ENCODE assay signal across 1 cellular context in the genomic region with DNA sequence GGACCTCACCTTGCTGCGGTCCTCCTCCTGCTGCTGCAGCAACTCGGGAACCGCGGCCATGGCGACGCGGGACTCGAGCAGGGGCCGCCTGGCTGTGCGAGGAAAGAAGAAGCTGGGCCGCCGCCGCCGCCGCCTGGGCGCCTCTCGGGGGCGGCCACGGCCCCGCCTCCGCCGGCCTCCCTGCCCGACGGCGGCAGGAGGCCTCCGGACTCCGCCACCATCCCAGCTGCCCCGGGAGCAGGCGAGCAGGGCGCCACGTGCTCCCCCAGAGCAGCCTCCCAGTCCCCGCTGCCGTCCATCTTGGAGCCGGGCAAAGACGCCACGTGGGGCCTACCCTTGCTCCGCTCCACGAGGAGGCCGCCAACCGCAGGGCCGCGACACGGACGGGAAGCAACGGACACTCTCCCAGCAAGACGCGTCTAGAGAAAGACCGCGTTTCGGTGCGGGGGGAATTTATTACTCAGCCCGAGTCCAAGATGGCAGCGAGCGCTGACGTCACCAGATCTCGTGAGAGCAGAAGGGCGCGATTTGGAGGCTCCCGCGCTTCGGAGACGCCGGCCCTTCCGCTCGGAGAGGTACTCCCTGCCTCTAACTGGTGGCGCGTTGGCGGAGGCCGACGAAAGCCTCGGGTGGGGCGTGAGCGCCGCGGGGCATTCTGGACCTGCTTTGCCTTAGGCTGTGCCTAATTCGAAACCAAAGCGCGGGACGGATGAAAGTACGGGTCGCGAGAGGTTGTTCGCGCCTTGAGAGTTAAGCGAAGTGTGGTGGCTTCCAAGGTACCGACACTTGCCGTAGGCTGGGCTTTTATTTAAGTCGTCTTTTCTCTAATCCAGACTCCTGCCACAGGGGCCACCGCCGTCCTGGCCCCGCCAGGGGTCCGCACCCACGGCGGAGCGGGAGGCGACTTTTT.
TF ChIP-seq lines count a peak whose summit lies in the region.

A gene with protein sequence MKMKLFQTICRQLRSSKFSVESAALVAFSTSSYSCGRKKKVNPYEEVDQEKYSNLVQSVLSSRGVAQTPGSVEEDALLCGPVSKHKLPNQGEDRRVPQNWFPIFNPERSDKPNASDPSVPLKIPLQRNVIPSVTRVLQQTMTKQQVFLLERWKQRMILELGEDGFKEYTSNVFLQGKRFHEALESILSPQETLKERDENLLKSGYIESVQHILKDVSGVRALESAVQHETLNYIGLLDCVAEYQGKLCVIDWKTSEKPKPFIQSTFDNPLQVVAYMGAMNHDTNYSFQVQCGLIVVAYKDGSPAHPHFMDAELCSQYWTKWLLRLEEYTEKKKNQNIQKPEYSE (plus strand): TSS at position 653 of the 910 bp plus-strand sequence. CDS start 842 bp downstream, outside the sequence.
A gene (minus strand): TSS at position 429 of the 910 bp plus-strand sequence. CDS start 369 bp downstream, at position 60.

TF ChIP-seq in HepG2, 621 proteins besides CTCF, POLR2A, EP300 and RAD21 (continued from another document and continues in another):
- TF ChIP-seq, protein P1, sequence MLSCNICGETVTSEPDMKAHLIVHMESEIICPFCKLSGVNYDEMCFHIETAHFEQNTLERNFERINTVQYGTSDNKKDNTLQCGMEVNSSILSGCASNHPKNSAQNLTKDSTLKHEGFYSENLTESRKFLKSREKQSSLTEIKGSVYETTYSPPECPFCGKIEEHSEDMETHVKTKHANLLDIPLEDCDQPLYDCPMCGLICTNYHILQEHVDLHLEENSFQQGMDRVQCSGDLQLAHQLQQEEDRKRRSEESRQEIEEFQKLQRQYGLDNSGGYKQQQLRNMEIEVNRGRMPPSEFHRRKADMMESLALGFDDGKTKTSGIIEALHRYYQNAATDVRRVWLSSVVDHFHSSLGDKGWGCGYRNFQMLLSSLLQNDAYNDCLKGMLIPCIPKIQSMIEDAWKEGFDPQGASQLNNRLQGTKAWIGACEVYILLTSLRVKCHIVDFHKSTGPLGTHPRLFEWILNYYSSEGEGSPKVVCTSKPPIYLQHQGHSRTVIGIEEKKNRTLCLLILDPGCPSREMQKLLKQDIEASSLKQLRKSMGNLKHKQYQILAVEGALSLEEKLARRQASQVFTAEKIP (CRISPR knock-in tag; IDR thresholded peaks at IDR 0.05; ENCODE audit: borderline replicate concordance): 0 out of 2 replicates have a peak, but pooled peaks have one; percentile 12
- peak; percentile 94; the same call in 1 of the 2 replicates for TF ChIP-seq ZNF10 (CRISPR knock-in tag; IDR thresholded peaks at IDR 0.05; ENCODE audit: borderline replicate concordance, low read depth)
- TF ChIP-seq, protein P2, sequence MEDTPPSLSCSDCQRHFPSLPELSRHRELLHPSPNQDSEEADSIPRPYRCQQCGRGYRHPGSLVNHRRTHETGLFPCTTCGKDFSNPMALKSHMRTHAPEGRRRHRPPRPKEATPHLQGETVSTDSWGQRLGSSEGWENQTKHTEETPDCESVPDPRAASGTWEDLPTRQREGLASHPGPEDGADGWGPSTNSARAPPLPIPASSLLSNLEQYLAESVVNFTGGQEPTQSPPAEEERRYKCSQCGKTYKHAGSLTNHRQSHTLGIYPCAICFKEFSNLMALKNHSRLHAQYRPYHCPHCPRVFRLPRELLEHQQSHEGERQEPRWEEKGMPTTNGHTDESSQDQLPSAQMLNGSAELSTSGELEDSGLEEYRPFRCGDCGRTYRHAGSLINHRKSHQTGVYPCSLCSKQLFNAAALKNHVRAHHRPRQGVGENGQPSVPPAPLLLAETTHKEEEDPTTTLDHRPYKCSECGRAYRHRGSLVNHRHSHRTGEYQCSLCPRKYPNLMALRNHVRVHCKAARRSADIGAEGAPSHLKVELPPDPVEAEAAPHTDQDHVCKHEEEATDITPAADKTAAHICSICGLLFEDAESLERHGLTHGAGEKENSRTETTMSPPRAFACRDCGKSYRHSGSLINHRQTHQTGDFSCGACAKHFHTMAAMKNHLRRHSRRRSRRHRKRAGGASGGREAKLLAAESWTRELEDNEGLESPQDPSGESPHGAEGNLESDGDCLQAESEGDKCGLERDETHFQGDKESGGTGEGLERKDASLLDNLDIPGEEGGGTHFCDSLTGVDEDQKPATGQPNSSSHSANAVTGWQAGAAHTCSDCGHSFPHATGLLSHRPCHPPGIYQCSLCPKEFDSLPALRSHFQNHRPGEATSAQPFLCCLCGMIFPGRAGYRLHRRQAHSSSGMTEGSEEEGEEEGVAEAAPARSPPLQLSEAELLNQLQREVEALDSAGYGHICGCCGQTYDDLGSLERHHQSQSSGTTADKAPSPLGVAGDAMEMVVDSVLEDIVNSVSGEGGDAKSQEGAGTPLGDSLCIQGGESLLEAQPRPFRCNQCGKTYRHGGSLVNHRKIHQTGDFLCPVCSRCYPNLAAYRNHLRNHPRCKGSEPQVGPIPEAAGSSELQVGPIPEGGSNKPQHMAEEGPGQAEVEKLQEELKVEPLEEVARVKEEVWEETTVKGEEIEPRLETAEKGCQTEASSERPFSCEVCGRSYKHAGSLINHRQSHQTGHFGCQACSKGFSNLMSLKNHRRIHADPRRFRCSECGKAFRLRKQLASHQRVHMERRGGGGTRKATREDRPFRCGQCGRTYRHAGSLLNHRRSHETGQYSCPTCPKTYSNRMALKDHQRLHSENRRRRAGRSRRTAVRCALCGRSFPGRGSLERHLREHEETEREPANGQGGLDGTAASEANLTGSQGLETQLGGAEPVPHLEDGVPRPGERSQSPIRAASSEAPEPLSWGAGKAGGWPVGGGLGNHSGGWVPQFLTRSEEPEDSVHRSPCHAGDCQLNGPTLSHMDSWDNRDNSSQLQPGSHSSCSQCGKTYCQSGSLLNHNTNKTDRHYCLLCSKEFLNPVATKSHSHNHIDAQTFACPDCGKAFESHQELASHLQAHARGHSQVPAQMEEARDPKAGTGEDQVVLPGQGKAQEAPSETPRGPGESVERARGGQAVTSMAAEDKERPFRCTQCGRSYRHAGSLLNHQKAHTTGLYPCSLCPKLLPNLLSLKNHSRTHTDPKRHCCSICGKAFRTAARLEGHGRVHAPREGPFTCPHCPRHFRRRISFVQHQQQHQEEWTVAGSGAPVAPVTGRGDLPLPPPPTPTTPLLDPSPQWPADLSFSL (CRISPR knock-in tag; IDR thresholded peaks at IDR 0.05): 0 out of 2 replicates have a peak, but pooled peaks have one; percentile 12
- no peak; the same call in 1 of the 2 replicates for TF ChIP-seq ZNF34 (CRISPR knock-in tag; IDR thresholded peaks at IDR 0.05; ENCODE audit: borderline replicate concordance)
- TF ChIP-seq, protein P3, sequence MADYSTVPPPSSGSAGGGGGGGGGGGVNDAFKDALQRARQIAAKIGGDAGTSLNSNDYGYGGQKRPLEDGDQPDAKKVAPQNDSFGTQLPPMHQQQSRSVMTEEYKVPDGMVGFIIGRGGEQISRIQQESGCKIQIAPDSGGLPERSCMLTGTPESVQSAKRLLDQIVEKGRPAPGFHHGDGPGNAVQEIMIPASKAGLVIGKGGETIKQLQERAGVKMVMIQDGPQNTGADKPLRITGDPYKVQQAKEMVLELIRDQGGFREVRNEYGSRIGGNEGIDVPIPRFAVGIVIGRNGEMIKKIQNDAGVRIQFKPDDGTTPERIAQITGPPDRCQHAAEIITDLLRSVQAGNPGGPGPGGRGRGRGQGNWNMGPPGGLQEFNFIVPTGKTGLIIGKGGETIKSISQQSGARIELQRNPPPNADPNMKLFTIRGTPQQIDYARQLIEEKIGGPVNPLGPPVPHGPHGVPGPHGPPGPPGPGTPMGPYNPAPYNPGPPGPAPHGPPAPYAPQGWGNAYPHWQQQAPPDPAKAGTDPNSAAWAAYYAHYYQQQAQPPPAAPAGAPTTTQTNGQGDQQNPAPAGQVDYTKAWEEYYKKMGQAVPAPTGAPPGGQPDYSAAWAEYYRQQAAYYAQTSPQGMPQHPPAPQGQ (CRISPR knock-in tag; IDR thresholded peaks at IDR 0.05; ENCODE audit: borderline replicate concordance): peak; percentile 64; the same call in 1 of the 2 replicates
- TF ChIP-seq, protein P4, sequence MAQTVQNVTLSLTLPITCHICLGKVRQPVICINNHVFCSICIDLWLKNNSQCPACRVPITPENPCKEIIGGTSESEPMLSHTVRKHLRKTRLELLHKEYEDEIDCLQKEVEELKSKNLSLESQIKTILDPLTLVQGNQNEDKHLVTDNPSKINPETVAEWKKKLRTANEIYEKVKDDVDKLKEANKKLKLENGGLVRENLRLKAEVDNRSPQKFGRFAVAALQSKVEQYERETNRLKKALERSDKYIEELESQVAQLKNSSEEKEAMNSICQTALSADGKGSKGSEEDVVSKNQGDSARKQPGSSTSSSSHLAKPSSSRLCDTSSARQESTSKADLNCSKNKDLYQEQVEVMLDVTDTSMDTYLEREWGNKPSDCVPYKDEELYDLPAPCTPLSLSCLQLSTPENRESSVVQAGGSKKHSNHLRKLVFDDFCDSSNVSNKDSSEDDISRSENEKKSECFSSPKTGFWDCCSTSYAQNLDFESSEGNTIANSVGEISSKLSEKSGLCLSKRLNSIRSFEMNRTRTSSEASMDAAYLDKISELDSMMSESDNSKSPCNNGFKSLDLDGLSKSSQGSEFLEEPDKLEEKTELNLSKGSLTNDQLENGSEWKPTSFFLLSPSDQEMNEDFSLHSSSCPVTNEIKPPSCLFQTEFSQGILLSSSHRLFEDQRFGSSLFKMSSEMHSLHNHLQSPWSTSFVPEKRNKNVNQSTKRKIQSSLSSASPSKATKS (CRISPR knock-in tag; IDR thresholded peaks at IDR 0.05): peak; percentile 95
- peak; percentile 83; the same call in 1 of the 2 replicates for TF ChIP-seq ZNF543 (CRISPR knock-in tag; IDR thresholded peaks at IDR 0.05)
- peak; percentile 90 for TF ChIP-seq NRL (CRISPR knock-in tag; IDR thresholded peaks at IDR 0.05; ENCODE audit: borderline replicate concordance)
- TF ChIP-seq, protein P5, sequence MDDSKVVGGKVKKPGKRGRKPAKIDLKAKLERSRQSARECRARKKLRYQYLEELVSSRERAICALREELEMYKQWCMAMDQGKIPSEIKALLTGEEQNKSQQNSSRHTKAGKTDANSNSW (CRISPR knock-in tag; IDR thresholded peaks at IDR 0.05; ENCODE audit: borderline replicate concordance): peak; percentile 98
- TF ChIP-seq, protein P6, sequence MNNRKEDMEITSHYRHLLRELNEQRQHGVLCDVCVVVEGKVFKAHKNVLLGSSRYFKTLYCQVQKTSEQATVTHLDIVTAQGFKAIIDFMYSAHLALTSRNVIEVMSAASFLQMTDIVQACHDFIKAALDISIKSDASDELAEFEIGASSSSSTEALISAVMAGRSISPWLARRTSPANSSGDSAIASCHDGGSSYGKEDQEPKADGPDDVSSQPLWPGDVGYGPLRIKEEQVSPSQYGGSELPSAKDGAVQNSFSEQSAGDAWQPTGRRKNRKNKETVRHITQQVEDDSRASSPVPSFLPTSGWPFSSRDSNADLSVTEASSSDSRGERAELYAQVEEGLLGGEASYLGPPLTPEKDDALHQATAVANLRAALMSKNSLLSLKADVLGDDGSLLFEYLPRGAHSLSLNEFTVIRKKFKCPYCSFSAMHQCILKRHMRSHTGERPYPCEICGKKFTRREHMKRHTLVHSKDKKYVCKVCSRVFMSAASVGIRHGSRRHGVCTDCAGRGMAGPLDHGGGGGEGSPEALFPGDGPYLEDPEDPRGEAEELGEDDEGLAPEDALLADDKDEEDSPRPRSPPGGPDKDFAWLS (CRISPR knock-in tag; IDR thresholded peaks at IDR 0.05; ENCODE audit: borderline replicate concordance): no peak
- peak; percentile 99 for TF ChIP-seq PHF8 (CRISPR knock-in tag; IDR thresholded peaks at IDR 0.05)
- TF ChIP-seq SRY (CRISPR knock-in tag; IDR thresholded peaks at IDR 0.05): peak; percentile 98
- no peak for TF ChIP-seq TBL1XR1 (IDR thresholded peaks at IDR 0.05; ENCODE audit: borderline replicate concordance, low read length, partially characterized antibody)
- no peak; the same call in 1 of the 2 replicates for TF ChIP-seq SMAD9 (CRISPR knock-in tag; IDR thresholded peaks at IDR 0.05)
- TF ChIP-seq, protein P7, sequence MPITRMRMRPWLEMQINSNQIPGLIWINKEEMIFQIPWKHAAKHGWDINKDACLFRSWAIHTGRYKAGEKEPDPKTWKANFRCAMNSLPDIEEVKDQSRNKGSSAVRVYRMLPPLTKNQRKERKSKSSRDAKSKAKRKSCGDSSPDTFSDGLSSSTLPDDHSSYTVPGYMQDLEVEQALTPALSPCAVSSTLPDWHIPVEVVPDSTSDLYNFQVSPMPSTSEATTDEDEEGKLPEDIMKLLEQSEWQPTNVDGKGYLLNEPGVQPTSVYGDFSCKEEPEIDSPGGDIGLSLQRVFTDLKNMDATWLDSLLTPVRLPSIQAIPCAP (CRISPR knock-in tag; IDR thresholded peaks at IDR 0.05; ENCODE audit: low read depth): no peak
- TF ChIP-seq, protein P8, sequence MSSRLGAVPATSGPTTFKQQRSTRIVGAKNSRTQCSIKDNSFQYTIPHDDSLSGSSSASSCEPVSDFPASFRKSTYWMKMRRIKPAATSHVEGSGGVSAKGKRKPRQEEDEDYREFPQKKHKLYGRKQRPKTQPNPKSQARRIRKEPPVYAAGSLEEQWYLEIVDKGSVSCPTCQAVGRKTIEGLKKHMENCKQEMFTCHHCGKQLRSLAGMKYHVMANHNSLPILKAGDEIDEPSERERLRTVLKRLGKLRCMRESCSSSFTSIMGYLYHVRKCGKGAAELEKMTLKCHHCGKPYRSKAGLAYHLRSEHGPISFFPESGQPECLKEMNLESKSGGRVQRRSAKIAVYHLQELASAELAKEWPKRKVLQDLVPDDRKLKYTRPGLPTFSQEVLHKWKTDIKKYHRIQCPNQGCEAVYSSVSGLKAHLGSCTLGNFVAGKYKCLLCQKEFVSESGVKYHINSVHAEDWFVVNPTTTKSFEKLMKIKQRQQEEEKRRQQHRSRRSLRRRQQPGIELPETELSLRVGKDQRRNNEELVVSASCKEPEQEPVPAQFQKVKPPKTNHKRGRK (CRISPR knock-in tag; IDR thresholded peaks at IDR 0.05): 0 out of 2 replicates have a peak, but pooled peaks have one; percentile 50
- TF ChIP-seq, protein P9, sequence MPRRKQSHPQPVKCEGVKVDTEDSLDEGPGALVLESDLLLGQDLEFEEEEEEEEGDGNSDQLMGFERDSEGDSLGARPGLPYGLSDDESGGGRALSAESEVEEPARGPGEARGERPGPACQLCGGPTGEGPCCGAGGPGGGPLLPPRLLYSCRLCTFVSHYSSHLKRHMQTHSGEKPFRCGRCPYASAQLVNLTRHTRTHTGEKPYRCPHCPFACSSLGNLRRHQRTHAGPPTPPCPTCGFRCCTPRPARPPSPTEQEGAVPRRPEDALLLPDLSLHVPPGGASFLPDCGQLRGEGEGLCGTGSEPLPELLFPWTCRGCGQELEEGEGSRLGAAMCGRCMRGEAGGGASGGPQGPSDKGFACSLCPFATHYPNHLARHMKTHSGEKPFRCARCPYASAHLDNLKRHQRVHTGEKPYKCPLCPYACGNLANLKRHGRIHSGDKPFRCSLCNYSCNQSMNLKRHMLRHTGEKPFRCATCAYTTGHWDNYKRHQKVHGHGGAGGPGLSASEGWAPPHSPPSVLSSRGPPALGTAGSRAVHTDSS (CRISPR knock-in tag; conservative IDR thresholded peaks at IDR 0.05): peak; percentile 49; the same call in 1 of the 2 replicates
- TF ChIP-seq ZNF30 (CRISPR knock-in tag; IDR thresholded peaks at IDR 0.05): peak; percentile 64; the same call in 1 of the 2 replicates
- peak; percentile 99 for TF ChIP-seq KLF13 (CRISPR knock-in tag; IDR thresholded peaks at IDR 0.05)
- peak; percentile 86 for TF ChIP-seq NR1H2 (CRISPR knock-in tag; IDR thresholded peaks at IDR 0.05; ENCODE audit: borderline replicate concordance, low read depth)
